ENCODE assay signal across 11 cellular contexts in genomic region chr5:125798311-125798710, GRCh38.
DNase-seq lines count a peak whose midpoint lies in the region; ATAC-seq, FAIRE-seq and TF ChIP-seq lines count a peak whose summit lies in the region.
"Had no signal": no experiment of that assay in that cellular context is flagged by ENCODE, and none has a peak within 500 bp of the region (broad histone marks: within the 10 kb centered on the region; RNA-seq: fewer than 3 reads in every experiment).

No MANE protein-coding gene starts in this region.

- no peak for TF ChIP-seq CTCF in AG10803 (conservative IDR thresholded peaks at IDR 0.05; ENCODE audit: low read length)

- DNase-seq in AG10803 (ENCODE audit: low read depth) (peak; percentile 7), astrocyte of the hippocampus (ENCODE audit: low read depth, low spot score) (peak; percentile 67), AG08395 (ENCODE audit: low spot score) (no peak), H7 (no peak)
- DNase-seq in activated T-cell treated with anti-CD3 and anti-CD28 coated beads, Interleukin-2, amount 50 U/mL, for 1 hour, result no peak
- DNase-seq: CD8-positive, alpha-beta T cell; NCI-H1417 had no signal

- H3K4me3 ChIP-seq in AG10803 (ENCODE audit: low read length) (no peak overlapping the region), H7 (ENCODE audit: insufficient read depth, low read depth, low read length) (no peak overlapping the region)
- H3K4me3 ChIP-seq: skin epidermis had no signal

- no peak for TF ChIP-seq EP300 in Ishikawa (IDR thresholded peaks at IDR 0.05; ENCODE audit: borderline replicate concordance)

- ATAC-seq in GM21390 (IDR thresholded peaks at IDR 0.05; ENCODE audit: unreplicated experiment), result no peak
- ATAC-seq: CD8-positive, alpha-beta T cell had no signal

- FAIRE-seq in islet of Langerhans (lab: Jason Lieb, UNC), result peak; percentile 43

- TF ChIP-seq RAD21 in Ishikawa (IDR thresholded peaks at IDR 0.05; ENCODE audit: low read depth), result no peak

- H3K36me3 ChIP-seq in H7 (replicated peaks; ENCODE audit: control insufficient read depth, insufficient read depth, low read length), result no peaks in the 10 kb centered on the region

- H3K27me3 ChIP-seq in H7 (ENCODE audit: control insufficient read depth, insufficient read depth, low read length), result no peaks in the 10 kb centered on the region

TF ChIP-seq in Ishikawa, 13 proteins besides CTCF, POLR2A, EP300 and RAD21:
- TF ChIP-seq USF1 (IDR thresholded peaks at IDR 0.05) (no peak), CREB1 (IDR thresholded peaks at IDR 0.05; ENCODE audit: low read depth) (no peak), TCF12 (IDR thresholded peaks at IDR 0.05; ENCODE audit: low read depth) (no peak), TEAD4 (IDR thresholded peaks at IDR 0.05) (no peak), REST (IDR thresholded peaks at IDR 0.05; ENCODE audit: low read depth) (peak; percentile 90), ZBTB7A (IDR thresholded peaks at IDR 0.05; ENCODE audit: low read depth) (no peak), EGR1 (IDR thresholded peaks at IDR 0.05) (no peak), YY1 (IDR thresholded peaks at IDR 0.05; ENCODE audit: low read depth) (no peak)

Comparison
In these comparisons a context has a peak if more than half of its experiments do, and no peak if none do; other contexts are left out.
1. DNase-seq: peak in AG10803 (single experiment) and astrocyte of the hippocampus (single experiment); none in AG08395 (single experiment), H7 (single experiment) and activated T-cell treated with anti-CD3 and anti-CD28 coated beads, Interleukin-2, amount 50 U/mL, for 1 hour (single experiment).